ENCODE assay signal across 25 cellular contexts in the genomic region with DNA sequence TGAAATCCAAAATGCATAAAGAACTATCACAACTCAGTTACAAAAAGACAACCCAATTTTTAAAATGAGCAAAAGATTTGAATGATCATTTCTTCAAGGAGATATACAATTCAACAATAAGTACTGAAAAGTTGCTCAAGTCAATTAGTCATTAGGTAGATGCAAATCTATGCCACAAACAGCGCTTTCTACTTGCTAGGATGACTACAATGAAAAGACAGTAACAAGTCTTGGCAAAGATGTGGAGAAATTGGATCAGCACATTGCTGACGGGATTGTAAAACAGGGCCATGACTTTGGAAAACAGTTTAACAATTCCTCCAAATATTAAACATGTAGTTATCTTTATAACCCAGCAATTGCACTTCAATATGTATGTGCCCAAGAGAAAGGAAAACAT.
DNase-seq lines count a peak whose midpoint lies in the region; ATAC-seq, FAIRE-seq and TF ChIP-seq lines count a peak whose summit lies in the region.
"Had no signal": no experiment of that assay in that cellular context is flagged by ENCODE, and none has a peak within 500 bp of the region (broad histone marks: within the 10 kb centered on the region; RNA-seq: fewer than 3 reads in every experiment).

No MANE protein-coding gene starts in this region.

- TF ChIP-seq CTCF in D721Med (IDR thresholded peaks at IDR 0.05; ENCODE audit: insufficient read depth, missing control alignments) (no peak), epithelial cell of esophagus (IDR thresholded peaks at IDR 0.05; ENCODE audit: insufficient read depth, low read depth, low read length, missing control alignments) (no peak), foreskin keratinocyte (conservative IDR thresholded peaks at IDR 0.05) (no peak), heart right ventricle (IDR thresholded peaks at IDR 0.05) (no peak)

- H3K9me3 ChIP-seq in heart right ventricle = no peaks in the 10 kb centered on the region
- H3K9me3 ChIP-seq: BE2C, BLaER1 had no signal

- 88 to 89% methylated on average over 2 of the region's 2 CpGs for WGBS in heart right ventricle, 2 donors

- no peak for ATAC-seq in foreskin keratinocyte
- ATAC-seq in heart right ventricle = no peak
- no peak for ATAC-seq in GM18867 (IDR thresholded peaks at IDR 0.05; ENCODE audit: unreplicated experiment)
- no peak for ATAC-seq in esophagus mucosa
- ATAC-seq: GM12878 had no signal

- H3K4me3 ChIP-seq in epithelial cell of esophagus (ENCODE audit: low read length) (no peak overlapping the region), heart right ventricle (no peak overlapping the region)
- H3K4me3 ChIP-seq: BLaER1, GM12878 had no signal

- no peaks in the 10 kb centered on the region for H3K36me3 ChIP-seq in heart right ventricle
- H3K36me3 ChIP-seq: BE2C, BLaER1 had no signal

- H3K4me1 ChIP-seq in foreskin keratinocyte (no peaks in the 10 kb centered on the region), heart right ventricle (no peaks in the 10 kb centered on the region)
- H3K4me1 ChIP-seq: BE2C, BLaER1 had no signal

- intact Hi-C loops in heart right ventricle (cut with DNase I) = no loop called here

- H3K27me3 ChIP-seq in foreskin keratinocyte (no peaks in the 10 kb centered on the region), heart right ventricle (no peaks in the 10 kb centered on the region)
- H3K27me3 ChIP-seq: BE2C, BLaER1 had no signal

- DNase-seq in D721Med (ENCODE audit: insufficient read length, low spot score) (no peak), amniotic epithelial cell (ENCODE audit: low read depth) (peak; percentile 2), epithelial cell of esophagus (ENCODE audit: low read depth) (peak; percentile 65), foreskin keratinocyte (peak; percentile 41 to 51), heart right ventricle (no peak), erythroblast (lab: John Stamatoyannopoulos, UW) (no peak)
- DNase-seq: 8988T; ACHN; BE2C; C1 segment of cervical spinal cord; CD4-positive, alpha-beta memory T cell; CD4-positive, CD25-positive, alpha-beta regulatory T cell; CD8-positive, alpha-beta memory T cell; COR-L47; DMS79 treated with DMSO at 0.1 percent for 48 hours; GF-D8 had no signal

- TF ChIP-seq POLR2A in erythroblast (IDR thresholded peaks at IDR 0.05; ENCODE audit: low read length) = no peak

- H3K27ac ChIP-seq in foreskin keratinocyte (no peak overlapping the region), heart right ventricle (no peak overlapping the region)
- H3K27ac ChIP-seq: BLaER1 had no signal

- peak; percentile 100 for FAIRE-seq in D721Med (lab: Jason Lieb, UNC)
- FAIRE-seq: A204.1, G401.6, GM12878, GM12892, GM18507, GM19239 had no signal

Comparison
In these comparisons a context has a peak if more than half of its experiments do, and no peak if none do; other contexts are left out.
1. DNase-seq: peak in amniotic epithelial cell (single experiment), epithelial cell of esophagus (single experiment) and foreskin keratinocyte (2 of 2); none in D721Med (single experiment), heart right ventricle (0 of 2) and erythroblast (0 of 2).